ENCODE assay signal across 8 cellular contexts in the genomic region with DNA sequence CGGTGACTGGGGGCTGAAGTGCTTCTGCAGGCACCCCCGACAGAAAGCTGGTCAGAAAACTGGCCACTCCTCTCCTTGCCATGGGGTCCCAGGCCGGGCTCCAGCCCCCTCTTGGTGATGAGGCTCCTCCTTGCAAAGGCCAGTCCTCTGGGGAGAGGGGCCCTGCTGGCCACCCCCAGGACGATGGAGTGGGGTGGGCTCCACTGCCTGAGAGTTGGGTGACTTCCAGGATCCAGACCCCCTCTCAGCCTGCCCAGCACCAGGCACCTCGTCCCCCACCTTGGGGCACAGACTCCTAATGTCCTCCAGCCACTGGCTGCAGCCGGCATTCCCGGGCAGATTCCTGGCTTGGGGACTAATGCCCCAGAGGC. TPM values are rescaled to one million over a fixed set of nuclear protein-coding genes. Genes with fewer than 3 reads are reported as not detected.
DNase-seq lines count a peak whose midpoint lies in the region; ATAC-seq and TF ChIP-seq lines count a peak whose summit lies in the region.

No MANE protein-coding gene starts in this region.

- 0 out of 2 replicates have a peak, but pooled peaks cover 5% of the 10 kb centered on the region for H4K20me1 ChIP-seq in SK-N-SH (ENCODE audit: insufficient read depth)

- H3K27ac ChIP-seq in SK-N-SH (ENCODE audit: low read depth in 2 of 2, low read length in 1 of 2) = peak overlapping the region; percentile 76 to 82
- peak overlapping the region; percentile 78 to 81 for H3K27ac ChIP-seq in prostate gland

- peak overlapping the region; percentile 78; the same call in 1 of the 2 replicates for H2AFZ ChIP-seq in SK-N-SH (ENCODE audit: low read depth)

- CTCF ChIA-PET in SK-N-SH (lab: Yijun Ruan, JAX) = interaction anchor here (1.2 to 1.3 kb wide), 2 partner anchors 33 to 55 kb away, joined by 3 read pairs; no protein-coding TSS in a partner anchor

- H3K9me3 ChIP-seq in ES-I3 (ENCODE audit: control insufficient read depth, insufficient read depth, low read length) (no peaks in the 10 kb centered on the region), SK-N-SH (no peaks in the 10 kb centered on the region), prostate gland (no peaks in the 10 kb centered on the region)

- H3K79me2 ChIP-seq in SK-N-SH (ENCODE audit: insufficient read depth) = peaks cover 31% of the 10 kb centered on the region

- intact Hi-C loops in prostate gland (cut with DNase I) = no loop called here

- ATAC-seq in HG03159 (IDR thresholded peaks at IDR 0.05; ENCODE audit: unreplicated experiment) = no peak

- H3F3A ChIP-seq in SK-N-SH (replicated peaks; ENCODE audit: insufficient read depth) = peaks cover 15% of the 10 kb centered on the region

- H3K36me3 ChIP-seq in ES-I3 (ENCODE audit: insufficient read depth, low read length) (0 out of 2 replicates have a peak, but pooled peaks cover 3% of the 10 kb centered on the region), SK-N-SH (replicated peaks in 1 of 2; ENCODE audit: control insufficient read depth in 1 of 2, insufficient read depth in 2 of 2, low read length in 1 of 2) (peaks cover 10 to 28% of the 10 kb centered on the region in 2 experiments), prostate gland (no peaks in the 10 kb centered on the region)

- H3K4me1 ChIP-seq in ES-I3 (ENCODE audit: insufficient read depth, low read length) (peaks cover 26% of the 10 kb centered on the region; the same call in 1 of the 2 replicates), SK-N-SH (ENCODE audit: control insufficient read depth in 1 of 2, insufficient read depth in 2 of 2, low read depth in 1 of 2, low read length in 1 of 2) (peaks cover 22 to 28% of the 10 kb centered on the region in 2 experiments; a peak in 3 of 4 replicates), prostate gland (replicated peaks) (peaks cover 6% of the 10 kb centered on the region)

- H3K4me3 ChIP-seq in SK-N-SH (ENCODE audit: low read depth in 2 of 2, low read length in 1 of 2) (peak overlapping the region; percentile 93), fibroblast of pulmonary artery (replicated peaks; ENCODE audit: low read depth, low read length) (peak overlapping the region; percentile 56), prostate gland (peak overlapping the region; percentile 60 to 75)

- H3K4me2 ChIP-seq in SK-N-SH = peak overlapping the region; percentile 93

- POLR2A ChIA-PET in SK-N-SH (lab: Yijun Ruan, JAX) = interaction anchor here (1.0 kb wide), 1 partner anchor 14 kb away, joined by 5 read pairs; no protein-coding TSS in a partner anchor

- DNase-seq in SK-N-SH (no peak), fibroblast of pulmonary artery (ENCODE audit: low read depth) (no peak), prostate gland (ENCODE audit: low spot score) (no peak), NCI-H1694 treated with DMSO at 0.1 percent for 48 hours (lab: John Stamatoyannopoulos, UW) (no peak)
- no peak for DNase-seq in stimulated activated CD4-positive, alpha-beta T cell treated with anti-CD3 and anti-CD28 coated beads, Interleukin-4, amount 100 ng/mL, for 4 hours
- no peak for DNase-seq in stimulated activated CD4-positive, alpha-beta T cell treated with anti-CD3 and anti-CD28 coated beads, Interleukin-15, amount 100 ng/mL, for 24 hours

- no peak for TF ChIP-seq CTCF in SK-N-SH (IDR thresholded peaks at IDR 0.05)
- no peak for TF ChIP-seq CTCF in fibroblast of pulmonary artery (IDR thresholded peaks at IDR 0.05; ENCODE audit: low read length, missing control alignments)
- TF ChIP-seq CTCF in prostate gland (IDR thresholded peaks at IDR 0.05) = no peak

- H3K9ac ChIP-seq in ES-I3 (ENCODE audit: low read depth, low read length) (peak overlapping the region; percentile 86), SK-N-SH (peak overlapping the region; percentile 88)

- WGBS in SK-N-SH (ENCODE audit: low lambda C conversion rate) = no CpG with 5 or more reads among the region's 7 CpGs
- WGBS in prostate gland = 29% methylated on average over 7 of the region's 7 CpGs

- no peaks in the 10 kb centered on the region for H3K9me2 ChIP-seq in SK-N-SH

- TF ChIP-seq RAD21 in SK-N-SH (IDR thresholded peaks at IDR 0.05; ENCODE audit: low read length) = no peak

- H3K27me3 ChIP-seq in SK-N-SH (ENCODE audit: insufficient read depth) = no peaks in the 10 kb centered on the region
- no peaks in the 10 kb centered on the region for H3K27me3 ChIP-seq in prostate gland (replicated peaks; ENCODE audit: insufficient read depth)

- no peak for TF ChIP-seq EP300 in SK-N-SH (IDR thresholded peaks at IDR 0.05; ENCODE audit: borderline replicate concordance in 1 of 2, low read depth in 1 of 2, low read length in 1 of 2)

- no peak for TF ChIP-seq POLR2A in prostate gland (IDR thresholded peaks at IDR 0.05)

TF ChIP-seq in SK-N-SH, 30 proteins besides CTCF, POLR2A, EP300 and RAD21 (continues in another document):
- TF ChIP-seq TEAD4 (IDR thresholded peaks at IDR 0.05; ENCODE audit: borderline replicate concordance, insufficient read depth) = no peak
- no peak for TF ChIP-seq EZH2phosphoT487 (IDR thresholded peaks at IDR 0.05; ENCODE audit: borderline replicate concordance, low read depth)
- no peak for TF ChIP-seq JUND (IDR thresholded peaks at IDR 0.05)
- TF ChIP-seq USF2 (IDR thresholded peaks at IDR 0.05; ENCODE audit: borderline replicate concordance, low read depth, low read length) = no peak
- no peak for TF ChIP-seq TCF12 (IDR thresholded peaks at IDR 0.05)
- TF ChIP-seq, protein P1, sequence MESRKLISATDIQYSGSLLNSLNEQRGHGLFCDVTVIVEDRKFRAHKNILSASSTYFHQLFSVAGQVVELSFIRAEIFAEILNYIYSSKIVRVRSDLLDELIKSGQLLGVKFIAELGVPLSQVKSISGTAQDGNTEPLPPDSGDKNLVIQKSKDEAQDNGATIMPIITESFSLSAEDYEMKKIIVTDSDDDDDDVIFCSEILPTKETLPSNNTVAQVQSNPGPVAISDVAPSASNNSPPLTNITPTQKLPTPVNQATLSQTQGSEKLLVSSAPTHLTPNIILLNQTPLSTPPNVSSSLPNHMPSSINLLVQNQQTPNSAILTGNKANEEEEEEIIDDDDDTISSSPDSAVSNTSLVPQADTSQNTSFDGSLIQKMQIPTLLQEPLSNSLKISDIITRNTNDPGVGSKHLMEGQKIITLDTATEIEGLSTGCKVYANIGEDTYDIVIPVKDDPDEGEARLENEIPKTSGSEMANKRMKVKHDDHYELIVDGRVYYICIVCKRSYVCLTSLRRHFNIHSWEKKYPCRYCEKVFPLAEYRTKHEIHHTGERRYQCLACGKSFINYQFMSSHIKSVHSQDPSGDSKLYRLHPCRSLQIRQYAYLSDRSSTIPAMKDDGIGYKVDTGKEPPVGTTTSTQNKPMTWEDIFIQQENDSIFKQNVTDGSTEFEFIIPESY (IDR thresholded peaks at IDR 0.05; ENCODE audit: borderline replicate concordance, low read depth) = no peak
- no peak for TF ChIP-seq YY1 (IDR thresholded peaks at IDR 0.05; ENCODE audit: low read depth)
- no peak for TF ChIP-seq GATA2 (CRISPR knock-in tag; IDR thresholded peaks at IDR 0.05)
- no peak for TF ChIP-seq CHD2 (IDR thresholded peaks at IDR 0.05; ENCODE audit: low read length, partially characterized antibody)
- no peak for TF ChIP-seq SIN3A (IDR thresholded peaks at IDR 0.05; ENCODE audit: borderline replicate concordance, low read depth, low read length)
- TF ChIP-seq, protein P2, sequence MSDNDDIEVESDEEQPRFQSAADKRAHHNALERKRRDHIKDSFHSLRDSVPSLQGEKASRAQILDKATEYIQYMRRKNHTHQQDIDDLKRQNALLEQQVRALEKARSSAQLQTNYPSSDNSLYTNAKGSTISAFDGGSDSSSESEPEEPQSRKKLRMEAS (IDR thresholded peaks at IDR 0.05; ENCODE audit: low read depth) = no peak
- TF ChIP-seq NFIC (IDR thresholded peaks at IDR 0.05; ENCODE audit: borderline replicate concordance) = no peak
- TF ChIP-seq ELF1 (IDR thresholded peaks at IDR 0.05) = no peak
- TF ChIP-seq RXRA (IDR thresholded peaks at IDR 0.05; ENCODE audit: borderline replicate concordance, low read depth) = no peak
- TF ChIP-seq MEF2A (IDR thresholded peaks at IDR 0.05; ENCODE audit: borderline replicate concordance, low read depth) = no peak

RNA-seq across cellular contexts. Expression of gene RPS6KA4, which starts 0.4 kb away (rescaled TPM):
- 43.4 and 44.7 TPM in 2 replicates for polyA plus RNA-seq in SK-N-SH (2012; rRNA removed)
- 15.4 and 27.8 TPM in 2 replicates for polyA plus RNA-seq in SK-N-SH (2012; cell fraction: cytosol; rRNA removed)
- 86.8 and 120 TPM in 2 replicates for polyA plus RNA-seq in SK-N-SH (2012; cell fraction: nucleus; rRNA removed)
- total RNA-seq in prostate gland = 10 to 100 TPM; 18.9 to 23.7 TPM

RNA-seq across cellular contexts. Expression of gene CCDC88B, which starts 18.5 kb away (rescaled TPM):
- polyA plus RNA-seq in SK-N-SH (2012; rRNA removed) = 2.4 and 3.4 TPM in 2 replicates
- polyA plus RNA-seq in SK-N-SH (2012; cell fraction: cytosol; rRNA removed) = 1.3 and 2.7 TPM in 2 replicates
- polyA plus RNA-seq in SK-N-SH (2012; cell fraction: nucleus; rRNA removed) = 1.5 and 4.3 TPM in 2 replicates
- total RNA-seq in prostate gland = 1 to 10 TPM; 3.0 to 10.0 TPM

RNA-seq across cellular contexts. Expression of gene PRDX5, which starts 40.6 kb away (rescaled TPM):
- polyA plus RNA-seq in SK-N-SH (2012; rRNA removed) = 875 and 1,000 TPM in 2 replicates
- 911 and 944 TPM in 2 replicates for polyA plus RNA-seq in SK-N-SH (2012; cell fraction: cytosol; rRNA removed)
- 283 and 326 TPM in 2 replicates for polyA plus RNA-seq in SK-N-SH (2012; cell fraction: nucleus; rRNA removed)
- 100 to 1,000 TPM; 224 to 303 TPM for total RNA-seq in prostate gland

RNA-seq across cellular contexts. Expression of gene TRMT112, which starts 41.2 kb away (rescaled TPM):
- 649 and 699 TPM in 2 replicates for polyA plus RNA-seq in SK-N-SH (2012; rRNA removed)
- 528 and 601 TPM in 2 replicates for polyA plus RNA-seq in SK-N-SH (2012; cell fraction: cytosol; rRNA removed)
- polyA plus RNA-seq in SK-N-SH (2012; cell fraction: nucleus; rRNA removed) = 225 and 384 TPM in 2 replicates
- total RNA-seq in prostate gland = 100 to 1,000 TPM; 328 to 400 TPM

RNA-seq across cellular contexts. Expression of gene ESRRA, which starts 53.2 kb away (rescaled TPM):
- 27.8 and 31.7 TPM in 2 replicates for polyA plus RNA-seq in SK-N-SH (2012; rRNA removed)
- 24.0 and 31.6 TPM in 2 replicates for polyA plus RNA-seq in SK-N-SH (2012; cell fraction: cytosol; rRNA removed)
- 42.5 and 71.4 TPM in 2 replicates for polyA plus RNA-seq in SK-N-SH (2012; cell fraction: nucleus; rRNA removed)
- total RNA-seq in prostate gland = 10 to 100 TPM; 38.7 to 54.7 TPM
